Comparison of ENCODE assay signal across 16 cellular contexts in genomic region chr16:83393196-83393981, GRCh38.
A peak's percentile ranks its signal among the peaks of the same experiment; 100 is the strongest.
DNase-seq lines count a peak whose midpoint lies in the region; ATAC-seq and TF ChIP-seq lines count a peak whose summit lies in the region.
"Had no signal": no experiment of that assay in that cellular context is flagged by ENCODE, and none has a peak within 500 bp of the region (broad histone marks: within the 10 kb centered on the region; RNA-seq: fewer than 3 reads in every experiment).

No MANE protein-coding gene starts in this region.

- DNase-seq in GM12864 (ENCODE audit: low read depth) = no peak
- DNase-seq in adipocyte (ENCODE audit: low read depth) = peak; percentile 8
- peak; percentile 55 for DNase-seq in hepatic stellate cell (ENCODE audit: low spot score)
- DNase-seq in HuH-7.5 (ENCODE audit: low spot score) = no peak
- DNase-seq in NK-92 treated with Interleukin-12 subunit alpha and Interleukin-12 subunit beta, amount 100 ng/mL, for 24 hours (lab: John Stamatoyannopoulos, UW) = no peak
- no peak for DNase-seq in T-helper 17 cell
- DNase-seq: activated CD4-positive, alpha-beta T cell treated with anti-CD3 and anti-CD28 coated beads for 36 hours; MG63; NCI-H510A had no signal

- no peaks in the 10 kb centered on the region for H3K36me3 ChIP-seq in adipocyte (ENCODE audit: control insufficient read depth, insufficient read depth, low read length, severe bottlenecking)
- H3K36me3 ChIP-seq: BLaER1 treated with 17β-estradiol and CSF1 and Interleukin-3, amounts not matched to agents 10 nM and 100 nM; MG63 had no signal

- H3K4me3 ChIP-seq in GM12864 (ENCODE audit: low read depth, low read length) (no peak overlapping the region), adipocyte (ENCODE audit: low read length) (no peak overlapping the region)
- H3K4me3 ChIP-seq: BLaER1 treated with 17β-estradiol and CSF1 and Interleukin-3, amounts not matched to agents 10 nM and 100 nM; MG63; SK-N-MC had no signal

- no peak for ATAC-seq in HG02884 (IDR thresholded peaks at IDR 0.05; ENCODE audit: unreplicated experiment)
- ATAC-seq in T-helper 17 cell = no peak
- ATAC-seq: activated CD4-positive, alpha-beta T cell treated with anti-CD3 and anti-CD28 coated beads for 36 hours had no signal

- H3K36me3 Mint-ChIP-seq in T-helper 17 cell (ENCODE audit: low read depth) = no peaks in the 10 kb centered on the region
- H3K36me3 Mint-ChIP-seq: memory B cell had no signal

- no peak overlapping the region for H3K27ac Mint-ChIP-seq in T-helper 17 cell
- H3K27ac Mint-ChIP-seq: activated CD4-positive, alpha-beta T cell treated with anti-CD3 and anti-CD28 coated beads for 36 hours; activated T-helper 1 cell treated with anti-CD3 and anti-CD28 coated beads, Interleukin-12 subunit alpha, Interleukin-12 subunit beta, Interleukin-2, Interleukin-4 antibody, amounts not matched to agents 30 ng/mL and 10 ng/mL and 1 ng/mL, durations not matched to agents 14 hours and 24 hours and 36 hours; dendritic cell treated with granulocyte-macrophage colony-stimulating factor and Interleukin-4, amounts not matched to agents 40 ng/mL and 50 ng/mL, for 4 days; memory B cell had no signal

- H3K4me1 ChIP-seq in adipocyte (ENCODE audit: control insufficient read depth, insufficient read depth, low read length) = peaks cover 8% of the 10 kb centered on the region

- no peaks in the 10 kb centered on the region for H3K9me3 ChIP-seq in adipocyte (ENCODE audit: control insufficient read depth, low read length)
- no peaks in the 10 kb centered on the region for H3K9me3 ChIP-seq in T-helper 17 cell (ENCODE audit: control insufficient read depth, low read length, poor library complexity, severe bottlenecking)
- H3K9me3 ChIP-seq: MG63 had no signal

- no peaks in the 10 kb centered on the region for H3K27me3 Mint-ChIP-seq in T-helper 17 cell
- H3K27me3 Mint-ChIP-seq: activated CD4-positive, alpha-beta T cell treated with anti-CD3 and anti-CD28 coated beads for 36 hours; dendritic cell treated with granulocyte-macrophage colony-stimulating factor and Interleukin-4, amounts not matched to agents 40 ng/mL and 50 ng/mL, for 4 days had no signal

- H3K9ac ChIP-seq in adipocyte (ENCODE audit: low read length) = no peak overlapping the region
- H3K9ac ChIP-seq: BLaER1 treated with 17β-estradiol and CSF1 and Interleukin-3, amounts not matched to agents 10 nM and 100 nM had no signal

- peak; percentile 15; the same call in 1 of the 2 replicates for TF ChIP-seq CTCF in 22Rv1 (IDR thresholded peaks at IDR 0.05)
- TF ChIP-seq CTCF in GM12864 (IDR thresholded peaks at IDR 0.05; ENCODE audit: low read depth, low read length, missing control alignments) = peak; percentile 5

- H3K27ac ChIP-seq in 22Rv1 = no peak overlapping the region
- H3K27ac ChIP-seq: BLaER1 treated with 17β-estradiol and CSF1 and Interleukin-3, amounts not matched to agents 10 nM and 100 nM; SK-N-MC had no signal

- no peaks in the 10 kb centered on the region for H3K4me1 Mint-ChIP-seq in T-helper 17 cell
- H3K4me1 Mint-ChIP-seq: activated CD4-positive, alpha-beta T cell treated with anti-CD3 and anti-CD28 coated beads for 36 hours; memory B cell had no signal

- no peak overlapping the region for H3K4me3 Mint-ChIP-seq in T-helper 17 cell
- H3K4me3 Mint-ChIP-seq: activated CD4-positive, alpha-beta T cell treated with anti-CD3 and anti-CD28 coated beads for 36 hours; activated T-helper 1 cell treated with anti-CD3 and anti-CD28 coated beads, Interleukin-12 subunit alpha, Interleukin-12 subunit beta, Interleukin-2, Interleukin-4 antibody, amounts not matched to agents 30 ng/mL and 10 ng/mL and 1 ng/mL, durations not matched to agents 14 hours and 24 hours and 36 hours; dendritic cell treated with granulocyte-macrophage colony-stimulating factor and Interleukin-4, amounts not matched to agents 40 ng/mL and 50 ng/mL, for 4 days; memory B cell had no signal

- no peaks in the 10 kb centered on the region for H3K27me3 ChIP-seq in adipocyte (replicated peaks; ENCODE audit: control insufficient read depth, insufficient read depth, low read length)
- H3K27me3 ChIP-seq: BLaER1 treated with 17β-estradiol and CSF1 and Interleukin-3, amounts not matched to agents 10 nM and 100 nM; MG63 had no signal

Comparison
In these comparisons a context has a peak if more than half of its experiments do, and no peak if none do; other contexts are left out.
1. DNase-seq: peak in adipocyte (single experiment) and hepatic stellate cell (single experiment); none in GM12864 (single experiment), HuH-7.5 (single experiment), NK-92 treated with Interleukin-12 subunit alpha and Interleukin-12 subunit beta, amount 100 ng/mL, for 24 hours (single experiment) and T-helper 17 cell (0 of 3).